8 cellular contexts compared by ENCODE assay signal in the genomic region with DNA sequence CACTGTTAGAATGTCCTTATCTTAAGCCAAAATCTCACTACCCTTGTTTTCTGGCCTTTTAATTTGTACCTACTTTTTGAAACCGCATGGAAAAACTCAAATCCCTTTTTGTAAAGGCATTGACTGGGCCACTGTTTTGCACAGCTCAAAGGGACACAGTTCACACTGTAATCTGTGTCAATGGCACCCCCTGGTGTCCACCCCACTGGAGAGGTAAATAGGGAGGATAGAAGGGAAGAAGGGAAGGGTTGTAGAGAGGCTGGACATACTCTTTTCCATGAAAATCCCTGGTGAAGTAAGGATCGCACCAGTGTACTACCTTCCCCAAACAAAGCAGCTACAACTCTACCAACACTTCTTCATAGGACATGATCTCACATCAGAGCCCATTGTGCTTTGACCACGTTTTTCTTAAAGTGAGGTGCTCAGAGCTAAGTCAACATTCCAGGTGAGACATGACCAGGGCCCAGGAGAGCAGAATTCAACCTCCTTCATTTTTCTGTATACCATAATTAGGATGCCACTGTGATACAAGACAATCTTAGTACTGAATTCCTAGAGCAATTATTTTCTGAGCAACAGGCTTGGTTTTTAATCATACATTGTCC.
DNase-seq lines count a peak whose midpoint lies in the region; ATAC-seq and TF ChIP-seq lines count a peak whose summit lies in the region.

No MANE protein-coding gene starts in this region.

- H3K9me3 ChIP-seq in SJCRH30 (replicated peaks) = no peaks in the 10 kb centered on the region
- H3K9me3 ChIP-seq in parathyroid adenoma (ENCODE audit: control insufficient read depth, low read length) = no peaks in the 10 kb centered on the region
- H3K9me3 ChIP-seq in tibial nerve = no peaks in the 10 kb centered on the region

- H3K27ac ChIP-seq in SJCRH30 (peak overlapping the region; percentile 79; the same call in 1 of the 2 replicates), parathyroid adenoma (no peak overlapping the region), tibial nerve (no peak overlapping the region)

- H3K4me2 ChIP-seq in parathyroid adenoma (ENCODE audit: low read length) = no peak overlapping the region

- no peak overlapping the region for H3K9ac ChIP-seq in parathyroid adenoma

- ATAC-seq in GM21423 (IDR thresholded peaks at IDR 0.05; ENCODE audit: unreplicated experiment) = peak; percentile 59

- TF ChIP-seq CTCF in parathyroid adenoma (IDR thresholded peaks at IDR 0.05) (peak; percentile 87), tibial nerve (IDR thresholded peaks at IDR 0.05) (peak; percentile 67 to 92 (median 72))

- H3K36me3 ChIP-seq in SJCRH30 = no peaks in the 10 kb centered on the region
- H3K36me3 ChIP-seq in parathyroid adenoma (ENCODE audit: control insufficient read depth, insufficient read depth, low read length) = no peaks in the 10 kb centered on the region
- no peaks in the 10 kb centered on the region for H3K36me3 ChIP-seq in tibial nerve

- H3K27me3 ChIP-seq in SJCRH30 (no peaks in the 10 kb centered on the region), parathyroid adenoma (ENCODE audit: control insufficient read depth, insufficient read depth, low read length) (no peaks in the 10 kb centered on the region), tibial nerve (no peaks in the 10 kb centered on the region)

- WGBS in tibial nerve, 2 donors = 45 to 46% methylated on average over 3 of the region's 3 CpGs

- H3K4me3 ChIP-seq in SJCRH30 = no peak overlapping the region
- no peak overlapping the region for H3K4me3 ChIP-seq in parathyroid adenoma (ENCODE audit: low read depth, low read length)
- H3K4me3 ChIP-seq in tibial nerve = no peak overlapping the region

- H3K79me2 ChIP-seq in parathyroid adenoma = no peaks in the 10 kb centered on the region

- H3K4me1 ChIP-seq in SJCRH30 (peaks cover 51% of the 10 kb centered on the region), parathyroid adenoma (peaks cover 4% of the 10 kb centered on the region), tibial nerve (peaks cover 0 to 35% (median 7%) of the 10 kb centered on the region in 4 donors)

- peak; percentile 90 for DNase-seq in CD1c-positive myeloid dendritic cell (ENCODE audit: extremely low spot score)
- peak; percentile 81 for DNase-seq in NAMALWA (ENCODE audit: low spot score)
- DNase-seq in SJCRH30 = peak; percentile 97 to 99
- peak; percentile 69 for DNase-seq in activated effector memory CD4-positive, alpha-beta T cell treated with Interleukin-2 at 50 U/mL for 16 hours
- peak; percentile 66 for DNase-seq in germinal center (ENCODE audit: low spot score)
- DNase-seq in tibial nerve (ENCODE audit: low spot score in 2 of 2) = peak; percentile 92 to 99

- H2AFZ ChIP-seq in parathyroid adenoma = no peak overlapping the region

- TF ChIP-seq POLR2A in tibial nerve (IDR thresholded peaks at IDR 0.05) = no peak

- peak in 1 of 2 donors; percentile 26 for TF ChIP-seq EP300 in tibial nerve (IDR thresholded peaks at IDR 0.05)
